Comparison of ENCODE assay signal across 4 cellular contexts in genomic region chr15:43692679-43693078, GRCh38. TPM values are rescaled to one million over a fixed set of nuclear protein-coding genes. Genes with fewer than 3 reads are reported as not detected.
"Had no signal": no experiment of that assay in that cellular context is flagged by ENCODE, and none has a peak within 500 bp of the region (broad histone marks: within the 10 kb centered on the region; RNA-seq: fewer than 3 reads in every experiment).

No MANE protein-coding gene starts in this region.

RNA-seq across cellular contexts. Expression of gene CKMT1A, which starts 1.0 kb away (rescaled TPM):
- total RNA-seq: subcutaneous adipose tissue, thoracic aorta, tibial nerve, uterus had no signal
